Comparison of ENCODE assay signal across 12 cellular contexts in the genomic region with DNA sequence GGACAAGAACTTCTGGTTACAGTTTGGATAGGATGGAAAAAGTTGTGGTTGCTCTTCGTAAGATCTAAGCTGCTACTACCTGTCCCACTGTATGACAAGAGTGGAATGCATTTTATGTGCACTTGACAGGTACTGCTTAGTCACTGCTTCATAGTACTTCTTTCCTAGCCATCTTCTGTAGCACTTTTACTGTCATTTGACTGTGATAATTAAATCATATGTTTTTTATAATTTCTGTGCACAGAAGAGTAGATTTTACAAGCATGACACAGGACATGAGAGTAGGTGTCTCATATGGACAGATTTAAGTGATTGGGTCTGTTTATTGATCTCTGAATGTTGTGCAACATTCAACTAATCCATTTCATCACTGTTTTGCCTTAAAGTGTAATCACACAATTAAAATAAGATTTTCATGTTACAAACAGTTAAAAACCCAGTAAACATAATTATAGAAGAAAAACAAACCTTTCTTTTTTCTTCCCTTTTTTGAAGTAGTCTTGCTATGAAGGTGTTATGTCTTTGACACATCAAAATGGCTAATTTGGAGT. TPM values are rescaled to one million over a fixed set of nuclear protein-coding genes. Genes with fewer than 3 reads are reported as not detected.
DNase-seq lines count a peak whose midpoint lies in the region; ATAC-seq and TF ChIP-seq lines count a peak whose summit lies in the region.
"Had no signal": no experiment of that assay in that cellular context is flagged by ENCODE, and none has a peak within 500 bp of the region (broad histone marks: within the 10 kb centered on the region; RNA-seq: fewer than 3 reads in every experiment).

No MANE protein-coding gene starts in this region.

- peak overlapping the region in 4 of 7 donors; percentile 7 to 92 (median 76) for H3K4me3 Mint-ChIP-seq in CD8-positive, alpha-beta memory T cell
- H3K4me3 Mint-ChIP-seq in neural crest cell, result peak overlapping the region; percentile 90
- H3K4me3 Mint-ChIP-seq: B cell had no signal

- CTCF ChIA-PET in CD8-positive, alpha-beta memory T cell (lab: Charles Lee), result no interaction called here

- peaks cover 5% of the 10 kb centered on the region for H3K4me1 ChIP-seq in CD8-positive, alpha-beta memory T cell (ENCODE audit: insufficient read depth, low read length)
- peaks cover 35% of the 10 kb centered on the region for H3K4me1 ChIP-seq in RWPE2 (ENCODE audit: insufficient read depth, poor library complexity, severe bottlenecking)

- DNase-seq in CD8-positive, alpha-beta memory T cell, result no peak
- DNase-seq in RWPE2 (ENCODE audit: low spot score) (no peak), epithelial cell of proximal tubule (ENCODE audit: low read depth) (no peak), neural crest cell (ENCODE audit: low read depth, low spot score) (no peak), SIG-M5 treated with dmso at 0.1 percent for 504 hours (lab: John Stamatoyannopoulos, UW; ENCODE audit: unreplicated experiment) (no peak), SIG-M5 (lab: John Stamatoyannopoulos, UW) (no peak), omental fat pad (ENCODE audit: low spot score) (no peak)
- DNase-seq in activated effector memory CD4-positive, alpha-beta T cell treated with anti-CD3 and anti-CD28 coated beads, Interleukin-2, amount 50 U/mL, for 16 hours, result no peak
- DNase-seq: lower lobe of right lung; stimulated activated naive CD8-positive, alpha-beta T cell treated with anti-CD3 and anti-CD28 coated beads, Interleukin-15, Interleukin-2, amounts not matched to agents 100 U/mL and 50 U/mL, for 24 hours had no signal

- H3K36me3 ChIP-seq in CD8-positive, alpha-beta memory T cell (ENCODE audit: insufficient read depth, low read length), result no peaks in the 10 kb centered on the region
- no peaks in the 10 kb centered on the region for H3K36me3 ChIP-seq in RWPE2 (ENCODE audit: low read depth)
- H3K36me3 ChIP-seq: lower lobe of right lung had no signal

- peaks cover 0 to 6% (median 4%) of the 10 kb centered on the region in 3 donors for H3K36me3 Mint-ChIP-seq in CD8-positive, alpha-beta memory T cell
- H3K36me3 Mint-ChIP-seq in neural crest cell (ENCODE audit: low read depth), result no peaks in the 10 kb centered on the region

- H3K27me3 ChIP-seq in CD8-positive, alpha-beta memory T cell (ENCODE audit: insufficient read depth, low read length, poor library complexity, severe bottlenecking), result no peaks in the 10 kb centered on the region
- no peaks in the 10 kb centered on the region for H3K27me3 ChIP-seq in RWPE2 (ENCODE audit: insufficient read depth, poor library complexity, severe bottlenecking)

- H3K4me3 ChIP-seq in CD8-positive, alpha-beta memory T cell (ENCODE audit: low read length), result no peak overlapping the region
- H3K4me3 ChIP-seq in RWPE2 (ENCODE audit: severe bottlenecking), result no peak overlapping the region
- H3K4me3 ChIP-seq in epithelial cell of proximal tubule (ENCODE audit: low read depth, low read length), result peak overlapping the region; percentile 71

- POLR2A ChIA-PET in CD8-positive, alpha-beta memory T cell (lab: Charles Lee), result no interaction called here

- H3K27ac Mint-ChIP-seq in CD8-positive, alpha-beta memory T cell, result peak overlapping the region in 1 of 8 donors; percentile 10
- no peak overlapping the region for H3K27ac Mint-ChIP-seq in neural crest cell (ENCODE audit: unreplicated experiment)
- H3K27ac Mint-ChIP-seq: B cell had no signal

- no peaks in the 10 kb centered on the region for H3K9me3 ChIP-seq in CD8-positive, alpha-beta memory T cell (ENCODE audit: low read length)
- H3K9me3 ChIP-seq in RWPE2 (ENCODE audit: severe bottlenecking), result no peaks in the 10 kb centered on the region
- H3K9me3 ChIP-seq: lower lobe of right lung had no signal

- no peak overlapping the region for H3K27ac ChIP-seq in CD8-positive, alpha-beta memory T cell (ENCODE audit: low read depth, low read length)
- peak overlapping the region; percentile 87 for H3K27ac ChIP-seq in RWPE2 (ENCODE audit: poor library complexity, severe bottlenecking)

- no peaks in the 10 kb centered on the region for H3K9me3 Mint-ChIP-seq in CD8-positive, alpha-beta memory T cell
- H3K9me3 Mint-ChIP-seq in neural crest cell, result no peaks in the 10 kb centered on the region

- H3K27me3 Mint-ChIP-seq in CD8-positive, alpha-beta memory T cell, result peaks cover 0 to 8% of the 10 kb centered on the region in 2 donors
- H3K27me3 Mint-ChIP-seq in neural crest cell (ENCODE audit: low read depth), result no peaks in the 10 kb centered on the region

- no peak for ATAC-seq in RWPE2 (ENCODE audit: low read depth)
- ATAC-seq in omental fat pad (ENCODE audit: low FRiP score), result no peak
- ATAC-seq: lower lobe of right lung; Right ventricle myocardium inferior; stimulated activated naive CD8-positive, alpha-beta T cell treated with anti-CD3 and anti-CD28 coated beads, Interleukin-15, Interleukin-2, amounts not matched to agents 100 U/mL and 50 U/mL, for 24 hours had no signal

- TF ChIP-seq CTCF in RWPE2 (IDR thresholded peaks at IDR 0.05; ENCODE audit: poor library complexity, severe bottlenecking) (no peak), epithelial cell of proximal tubule (conservative IDR thresholded peaks at IDR 0.05; ENCODE audit: low read depth, low read length) (no peak), neural crest cell (conservative IDR thresholded peaks at IDR 0.05) (no peak), omental fat pad (IDR thresholded peaks at IDR 0.05) (no peak)

- H3K4me1 Mint-ChIP-seq in CD8-positive, alpha-beta memory T cell, result peaks cover 15 to 23% (median 19%) of the 10 kb centered on the region in 3 donors
- H3K4me1 Mint-ChIP-seq in neural crest cell, result peaks cover 40% of the 10 kb centered on the region

RNA-seq across cellular contexts. Expression of a gene that starts 2.9 kb away (rescaled TPM):
- total RNA-seq in CD8-positive, alpha-beta memory T cell, result 10 to 100 TPM; 21.8 to 22.2 TPM
- polyA plus RNA-seq in CD8-positive, alpha-beta memory T cell, result 11.3 TPM
- total RNA-seq in epithelial cell of proximal tubule (93.9 and 115 TPM in 2 replicates), neural crest cell (24.1 and 24.9 TPM in 2 replicates), omental fat pad (100 to 1,000 TPM in 2 of 4 donors, 10 to 100 TPM in 2; 68.1 to 115 (median 94.9) TPM)
